In the genomic region with DNA sequence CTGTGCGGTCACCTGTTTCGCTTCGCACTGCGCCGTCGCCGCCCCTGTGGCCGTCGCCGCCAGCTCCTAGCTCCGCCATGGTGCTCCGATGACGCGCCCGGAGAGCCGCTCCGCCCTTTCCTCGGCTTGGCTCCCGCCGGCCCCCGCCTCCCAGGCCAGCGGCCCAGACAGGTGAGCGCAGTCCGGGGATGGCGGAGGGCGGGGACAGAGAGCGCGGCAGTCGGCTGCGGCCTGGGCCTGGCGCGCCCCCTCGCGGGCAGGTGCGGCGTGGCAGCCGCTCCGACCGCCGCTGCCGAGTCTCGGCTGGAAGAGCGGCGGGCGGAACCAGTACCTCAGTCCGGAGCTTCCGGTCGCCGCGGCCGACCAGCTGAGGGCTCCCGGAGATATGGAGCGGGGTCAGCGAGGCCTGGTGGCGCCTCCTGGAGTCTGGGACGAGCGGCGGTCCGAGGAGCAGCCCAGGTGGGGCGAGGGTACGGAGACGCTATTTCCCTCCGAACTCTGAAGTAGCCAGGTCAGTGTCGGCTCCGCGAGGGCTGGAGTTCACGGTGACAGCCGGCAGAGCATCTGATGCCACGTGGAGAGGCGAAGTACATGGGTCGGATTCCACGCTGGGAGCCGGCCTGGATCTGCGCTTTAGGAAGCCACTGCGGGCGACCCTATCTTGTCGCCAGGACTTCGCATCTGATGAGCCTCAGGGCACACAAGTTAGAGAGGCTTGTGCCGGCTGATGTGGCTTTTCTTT, we compare ENCODE assay signal across 8 cellular contexts. TPM values are rescaled to one million over a fixed set of nuclear protein-coding genes. Genes with fewer than 3 reads are reported as not detected.
A peak's percentile ranks its signal among the peaks of the same experiment; 100 is the strongest.
DNase-seq lines count a peak whose midpoint lies in the region; ATAC-seq and TF ChIP-seq lines count a peak whose summit lies in the region.

A gene (minus strand): TSS at position 93 of the 742 bp plus-strand sequence. CDS start 14 bp downstream, at position 79.

- no peaks in the 10 kb centered on the region for H3K36me3 Mint-ChIP-seq in activated CD4-positive, alpha-beta T cell treated with anti-CD3 and anti-CD28 coated beads for 36 hours (ENCODE audit: low read depth)

- no peak within 1 kb of the TSS for H3K27ac Mint-ChIP-seq in activated CD4-positive, alpha-beta T cell treated with anti-CD3 and anti-CD28 coated beads for 36 hours

- TF ChIP-seq CTCF in GM13977 (IDR thresholded peaks at IDR 0.05; ENCODE audit: extremely low read depth, insufficient read depth, missing control alignments) (peak; percentile 98), right lobe of liver (IDR thresholded peaks at IDR 0.05) (peak; percentile 95 to 100 (median 98))

- peak within 1 kb of the TSS; percentile 54 for H3K4me3 Mint-ChIP-seq in activated CD4-positive, alpha-beta T cell treated with anti-CD3 and anti-CD28 coated beads for 36 hours

- H3K27ac ChIP-seq in cingulate gyrus (ENCODE audit: low read depth, low read length), result peak within 1 kb of the TSS; percentile 14
- H3K27ac ChIP-seq in right lobe of liver, result peak within 1 kb of the TSS; percentile 65 to 92 (median 86)

- H3K4me1 ChIP-seq in right lobe of liver, result peaks cover 0 to 20% (median 8%) of the 10 kb centered on the region in 4 donors

- TF ChIP-seq POLR2A in right lobe of liver (IDR thresholded peaks at IDR 0.05), result peak; percentile 70

- CTCF ChIA-PET in activated CD4-positive, alpha-beta T cell treated with anti-CD3 and anti-CD28 coated beads for 36 hours (lab: Charles Lee), result interaction anchor here (0.6 to 1.8 kb wide), 13 partner anchors 8 to 957 kb away, joined by 3 to 6 read pairs (median 4); no protein-coding TSS in a partner anchor

- intact Hi-C loops in activated CD4-positive, alpha-beta T cell treated with anti-CD3 and anti-CD28 coated beads for 36 hours (cut with DNase I, micrococcal nuclease), result loop anchor here in 1 of 2 experiments (1.0 to 2.0 kb wide), 4 partner anchors 172 to 300 kb away; a partner anchor contains a TSS
- intact Hi-C loops in right lobe of liver (cut with DNase I), result no loop called here

- no peaks in the 10 kb centered on the region for H3K27me3 ChIP-seq in right lobe of liver

- POLR2A ChIA-PET in activated CD4-positive, alpha-beta T cell treated with anti-CD3 and anti-CD28 coated beads for 36 hours (lab: Charles Lee), result interaction anchor here (0.6 kb wide), 1 partner anchor 942 kb away, joined by 7 read pairs; no protein-coding TSS in a partner anchor

- H3K4me3 ChIP-seq in right lobe of liver, result peak within 1 kb of the TSS; percentile 74 to 91 (median 75)

- no peaks in the 10 kb centered on the region for H3K9me3 ChIP-seq in right lobe of liver

- no peaks in the 10 kb centered on the region for H3K9me3 Mint-ChIP-seq in activated CD4-positive, alpha-beta T cell treated with anti-CD3 and anti-CD28 coated beads for 36 hours (ENCODE audit: low read depth)

- peaks cover 35% of the 10 kb centered on the region for H3K27me3 Mint-ChIP-seq in activated CD4-positive, alpha-beta T cell treated with anti-CD3 and anti-CD28 coated beads for 36 hours

- WGBS in right lobe of liver (ENCODE audit: insufficient coverage, low coverage, low lambda C conversion rate, missing lambda C conversion rate), result under 1% methylated on average over 23 of the region's 79 CpGs

- no peaks in the 10 kb centered on the region for H3K36me3 ChIP-seq in right lobe of liver

- DNase-seq in GM13977 (ENCODE audit: low spot score) (peak; percentile 90), NCI-H2107 treated with DMSO at 0.1 percent for 48 hours (lab: John Stamatoyannopoulos, UW; ENCODE audit: unreplicated experiment) (peak; percentile 63), right lobe of liver (peak; percentile 91 to 94 (median 93)), DMS114 treated with DMSO at 0.1 percent for 48 hours (lab: John Stamatoyannopoulos, UW; ENCODE audit: unreplicated experiment) (no peak)
- DNase-seq in activated CD4-positive, alpha-beta T cell treated with anti-CD3 and anti-CD28 coated beads for 36 hours, result peak; percentile 84
- DNase-seq in stimulated activated CD4-positive, alpha-beta T cell treated with anti-CD3 and anti-CD28 coated beads, Interleukin-4, amount 100 ng/mL, for 4 hours, result peak; percentile 55 to 62

- H3K4me1 Mint-ChIP-seq in activated CD4-positive, alpha-beta T cell treated with anti-CD3 and anti-CD28 coated beads for 36 hours, result peaks cover 4% of the 10 kb centered on the region

- in situ Hi-C loops in GM13977 (cut with MboI; ENCODE audit: low pct_unique_long_range_greater_than_20kb, low sequenced_read_pairs, unreplicated experiment), result no loop called here

- peak; percentile 79 for ATAC-seq in HG02759 (IDR thresholded peaks at IDR 0.05; ENCODE audit: unreplicated experiment)
- peak; percentile 96 for ATAC-seq in activated CD4-positive, alpha-beta T cell treated with anti-CD3 and anti-CD28 coated beads for 36 hours
- peak; percentile 93 to 97 (median 95) for ATAC-seq in right lobe of liver

RNA-seq across cellular contexts. Expression of the gene that starts here (rescaled TPM):
- 1 to 10 TPM; 2.1 to 3.1 TPM for total RNA-seq in activated CD4-positive, alpha-beta T cell treated with anti-CD3 and anti-CD28 coated beads for 36 hours
- 10 to 100 TPM; 14.8 to 20.9 (median 17.9) TPM for total RNA-seq in right lobe of liver
